ENCODE assay signal across 12 cellular contexts in the genomic region with DNA sequence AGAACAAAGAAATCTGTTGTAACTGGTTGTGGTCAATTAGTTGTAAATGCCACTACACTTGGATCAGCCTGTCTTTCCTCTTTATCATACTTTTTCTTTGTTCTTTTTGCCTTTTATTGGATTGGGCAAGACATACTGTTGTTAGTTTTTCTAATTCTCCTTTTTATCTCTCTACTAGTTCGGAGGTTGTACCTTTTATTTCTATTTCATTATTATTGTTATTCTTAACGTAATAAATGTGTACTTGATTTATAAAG. TPM values are rescaled to one million over a fixed set of nuclear protein-coding genes. Genes with fewer than 3 reads are reported as not detected.
DNase-seq lines count a peak whose midpoint lies in the region; ATAC-seq and TF ChIP-seq lines count a peak whose summit lies in the region.
"Had no signal": no experiment of that assay in that cellular context is flagged by ENCODE, and none has a peak within 500 bp of the region (broad histone marks: within the 10 kb centered on the region; RNA-seq: fewer than 3 reads in every experiment).

No MANE protein-coding gene starts in this region.

- no peaks in the 10 kb centered on the region for H3K27me3 ChIP-seq in colonic mucosa

- no peak overlapping the region for H3K9ac ChIP-seq in colonic mucosa (ENCODE audit: low read depth in 2 of 2, low read length in 2 of 2)

- no peaks in the 10 kb centered on the region for H3K36me3 Mint-ChIP-seq in activated T-helper 17 cell treated with anti-CD3 and anti-CD28 coated beads, Interleukin-2, amount 50 U/mL, for 72 hours (ENCODE audit: low read depth)

- H3K36me3 ChIP-seq in HEK293 (ENCODE audit: control insufficient read depth in 2 of 2, insufficient read depth in 1 of 2, low read length in 2 of 2) (no peaks in the 10 kb centered on the region), colonic mucosa (no peaks in the 10 kb centered on the region)

- no peaks in the 10 kb centered on the region for H3K4me1 ChIP-seq in HEK293 (ENCODE audit: control insufficient read depth, insufficient read depth, low read length)
- no peaks in the 10 kb centered on the region for H3K4me1 ChIP-seq in colonic mucosa

- no peaks in the 10 kb centered on the region for H3K27me3 Mint-ChIP-seq in activated T-helper 17 cell treated with anti-CD3 and anti-CD28 coated beads, Interleukin-2, amount 50 U/mL, for 72 hours

- H3K27ac Mint-ChIP-seq in activated T-helper 17 cell treated with anti-CD3 and anti-CD28 coated beads, Interleukin-2, amount 50 U/mL, for 72 hours, result no peak overlapping the region
- H3K27ac Mint-ChIP-seq: brain had no signal

- CTCF ChIA-PET in HEK293 (lab: Yijun Ruan, JAX), result no interaction called here

- H3K4me3 Mint-ChIP-seq in activated T-helper 17 cell treated with anti-CD3 and anti-CD28 coated beads, Interleukin-2, amount 50 U/mL, for 72 hours, result peak overlapping the region; percentile 27
- H3K4me3 Mint-ChIP-seq: brain had no signal

- no peaks in the 10 kb centered on the region for H3K9me3 ChIP-seq in HEK293 (ENCODE audit: control insufficient read depth, insufficient read depth, low read depth, low read length)
- no peaks in the 10 kb centered on the region for H3K9me3 ChIP-seq in colonic mucosa

- DNase-seq in AG20443 (ENCODE audit: low spot score) (peak; percentile 14), glomerular visceral epithelial cell (ENCODE audit: extremely low spot score) (peak; percentile 8), colonic mucosa (no peak), ureter (ENCODE audit: low spot score) (no peak), NCI-H2029 (lab: John Stamatoyannopoulos, UW) (no peak)
- DNase-seq: C1 segment of cervical spinal cord, mesendoderm, posterior cingulate gyrus had no signal

- no peak overlapping the region for H3K27ac ChIP-seq in HEK293 (ENCODE audit: extremely low read depth, low read depth, low read length)
- H3K27ac ChIP-seq in colonic mucosa, result no peak overlapping the region

- intact Hi-C loops in colonic mucosa (cut with DNase I), result no loop called here

- H3K9me3 Mint-ChIP-seq in activated T-helper 17 cell treated with anti-CD3 and anti-CD28 coated beads, Interleukin-2, amount 50 U/mL, for 72 hours, result peaks cover 9% of the 10 kb centered on the region

- H3K4me1 Mint-ChIP-seq in activated T-helper 17 cell treated with anti-CD3 and anti-CD28 coated beads, Interleukin-2, amount 50 U/mL, for 72 hours, result peaks cover 13% of the 10 kb centered on the region

- POLR2A ChIA-PET in HEK293 (lab: Yijun Ruan, JAX), result no interaction called here

- H3K4me3 ChIP-seq in HEK293 (ENCODE audit: low read depth, low read length) (no peak overlapping the region), colonic mucosa (no peak overlapping the region)

- no peak for ATAC-seq in activated T-helper 17 cell treated with anti-CD3 and anti-CD28 coated beads, Interleukin-2, amount 50 U/mL, for 72 hours (replicated peaks)
- no peak for ATAC-seq in HG02571 (IDR thresholded peaks at IDR 0.05; ENCODE audit: unreplicated experiment)

- TF ChIP-seq CTCF in HEK293 (tag by site-specific recombination; IDR thresholded peaks at IDR 0.05) (no peak), colonic mucosa (IDR thresholded peaks at IDR 0.05) (no peak)

TF ChIP-seq in HEK293, 187 proteins besides CTCF, POLR2A, EP300 and RAD21:
- TF ChIP-seq ZNF521 (tag by site-specific recombination; IDR thresholded peaks at IDR 0.05) (no peak), ZNF768 (tag by site-specific recombination; IDR thresholded peaks at IDR 0.05) (0 out of 2 replicates have a peak, but pooled peaks have one; percentile 2), PRDM10 (tag by site-specific recombination; IDR thresholded peaks at IDR 0.05) (0 out of 2 replicates have a peak, but pooled peaks have one; percentile 7), FEZF1 (tag by site-specific recombination; IDR thresholded peaks at IDR 0.05) (peak; percentile 35; the same call in 1 of the 2 replicates), PRDM6 (tag by site-specific recombination; IDR thresholded peaks at IDR 0.05) (peak; percentile 61)

RNA-seq across cellular contexts. Expression of gene IVNS1ABP, which starts 59.2 kb away (rescaled TPM):
- 100 to 1,000 TPM; 215 to 269 TPM for total RNA-seq in activated T-helper 17 cell treated with anti-CD3 and anti-CD28 coated beads, Interleukin-2, amount 50 U/mL, for 72 hours
- total RNA-seq in colonic mucosa (100 to 1,000 TPM in 1 of 2 donors, 10 to 100 TPM in 1; 87.2 to 141 TPM), ureter (73.6 TPM)

Comparison
In these comparisons a context has a peak if more than half of its experiments do, and no peak if none do; other contexts are left out.
1. DNase-seq: peak in AG20443 (single experiment) and glomerular visceral epithelial cell (single experiment); none in colonic mucosa (single experiment), ureter (single experiment) and NCI-H2029 (single experiment).